1 cellular context compared by ENCODE assay signal in genomic region chr22:29994941-29995340, GRCh38.
TF ChIP-seq lines count a peak whose summit lies in the region.

No MANE protein-coding gene starts in this region.

TF ChIP-seq in K562, 482 proteins besides CTCF, POLR2A, EP300 and RAD21 (continued from another document):
- no peak for TF ChIP-seq ATF4 (CRISPR knock-in tag; IDR thresholded peaks at IDR 0.05)
- TF ChIP-seq PTRF (tag; IDR thresholded peaks at IDR 0.05) = no peak
- TF ChIP-seq POLR2AphosphoS2 (IDR thresholded peaks at IDR 0.05; ENCODE audit: low read length) = no peak
- TF ChIP-seq PHTF2 (CRISPR knock-in tag; IDR thresholded peaks at IDR 0.05) = no peak
- TF ChIP-seq MXI1 (IDR thresholded peaks at IDR 0.05; ENCODE audit: low read depth, low read length) = no peak
- TF ChIP-seq, protein P1, sequence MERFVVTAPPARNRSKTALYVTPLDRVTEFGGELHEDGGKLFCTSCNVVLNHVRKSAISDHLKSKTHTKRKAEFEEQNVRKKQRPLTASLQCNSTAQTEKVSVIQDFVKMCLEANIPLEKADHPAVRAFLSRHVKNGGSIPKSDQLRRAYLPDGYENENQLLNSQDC (CRISPR knock-in tag; IDR thresholded peaks at IDR 0.05) = no peak
- no peak for TF ChIP-seq SOX6 (IDR thresholded peaks at IDR 0.05)
- no peak for TF ChIP-seq ZKSCAN1 (IDR thresholded peaks at IDR 0.05; ENCODE audit: low read depth, low read length)
- TF ChIP-seq, protein P2, sequence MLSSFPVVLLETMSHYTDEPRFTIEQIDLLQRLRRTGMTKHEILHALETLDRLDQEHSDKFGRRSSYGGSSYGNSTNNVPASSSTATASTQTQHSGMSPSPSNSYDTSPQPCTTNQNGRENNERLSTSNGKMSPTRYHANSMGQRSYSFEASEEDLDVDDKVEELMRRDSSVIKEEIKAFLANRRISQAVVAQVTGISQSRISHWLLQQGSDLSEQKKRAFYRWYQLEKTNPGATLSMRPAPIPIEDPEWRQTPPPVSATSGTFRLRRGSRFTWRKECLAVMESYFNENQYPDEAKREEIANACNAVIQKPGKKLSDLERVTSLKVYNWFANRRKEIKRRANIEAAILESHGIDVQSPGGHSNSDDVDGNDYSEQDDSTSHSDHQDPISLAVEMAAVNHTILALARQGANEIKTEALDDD (IDR thresholded peaks at IDR 0.05) = peak; percentile 82
- TF ChIP-seq C11orf30 (IDR thresholded peaks at IDR 0.05; ENCODE audit: low read depth) = no peak
- peak in 1 of 2 experiments; percentile 28; a peak in 1 of 4 replicates for TF ChIP-seq FOXK2 (conservative IDR thresholded peaks at IDR 0.05 in 1 of 2, IDR thresholded peaks at IDR 0.05 in 1 of 2; ENCODE audit: low read depth in 2 of 2)
- TF ChIP-seq ZNF76 (CRISPR knock-in tag; IDR thresholded peaks at IDR 0.05; ENCODE audit: borderline replicate concordance) = no peak
- TF ChIP-seq CEBPB (tag; IDR thresholded peaks at IDR 0.05) = no peak
- TF ChIP-seq CREM (IDR thresholded peaks at IDR 0.05; ENCODE audit: low read depth) = no peak
